ENCODE assay signal across 1 cellular context in genomic region chr9:35834260-35835215, GRCh38.
TF ChIP-seq lines count a peak whose summit lies in the region.

No MANE protein-coding gene starts in this region.

TF ChIP-seq in HepG2, 621 proteins besides CTCF, POLR2A, EP300 and RAD21 (continued from another document and continues in another):
- TF ChIP-seq ZNF512B (CRISPR knock-in tag; IDR thresholded peaks at IDR 0.05; ENCODE audit: borderline replicate concordance) (no peak), ZNF720 (CRISPR knock-in tag; IDR thresholded peaks at IDR 0.05) (no peak), ZNF138 (CRISPR knock-in tag; IDR thresholded peaks at IDR 0.05; ENCODE audit: low read depth) (no peak), ZNF503 (CRISPR knock-in tag; IDR thresholded peaks at IDR 0.05) (no peak), SRSF1 (optimal IDR thresholded peaks at IDR 0.05; ENCODE audit: low read depth, low read length) (no peak), ZSCAN30 (CRISPR knock-in tag; IDR thresholded peaks at IDR 0.05) (no peak), ZNF737 (CRISPR knock-in tag; IDR thresholded peaks at IDR 0.05; ENCODE audit: borderline replicate concordance) (no peak), STAT6 (CRISPR knock-in tag; IDR thresholded peaks at IDR 0.05; ENCODE audit: borderline replicate concordance) (no peak), E2F5 (CRISPR knock-in tag; conservative IDR thresholded peaks at IDR 0.05) (no peak), NFYC (CRISPR knock-in tag; IDR thresholded peaks at IDR 0.05) (no peak), ZNF598 (CRISPR knock-in tag; IDR thresholded peaks at IDR 0.05; ENCODE audit: borderline replicate concordance) (no peak), ZNF121 (CRISPR knock-in tag; IDR thresholded peaks at IDR 0.05) (no peak), ZNF235 (CRISPR knock-in tag; IDR thresholded peaks at IDR 0.05; ENCODE audit: borderline replicate concordance) (no peak), ELF1 (CRISPR knock-in tag; IDR thresholded peaks at IDR 0.05) (peak; percentile 58), FOXP1 (IDR thresholded peaks at IDR 0.05) (no peak), FOXP1 (CRISPR knock-in tag; IDR thresholded peaks at IDR 0.05) (0 out of 2 replicates have a peak, but pooled peaks have one; percentile 15), HMGA1 (CRISPR knock-in tag; conservative IDR thresholded peaks at IDR 0.05) (no peak), ZC3H13 (CRISPR knock-in tag; IDR thresholded peaks at IDR 0.05) (no peak), GPBP1L1 (CRISPR knock-in tag; IDR thresholded peaks at IDR 0.05) (no peak), SMARCC2 (IDR thresholded peaks at IDR 0.05) (no peak), HCFC1 (IDR thresholded peaks at IDR 0.05; ENCODE audit: low read depth, low read length) (no peak), SNAPC4 (CRISPR knock-in tag; IDR thresholded peaks at IDR 0.05) (no peak), ZNF724P (CRISPR knock-in tag; IDR thresholded peaks at IDR 0.05; ENCODE audit: borderline replicate concordance) (no peak), ZNF124 (CRISPR knock-in tag; IDR thresholded peaks at IDR 0.05) (no peak), ZFY (CRISPR knock-in tag; IDR thresholded peaks at IDR 0.05) (no peak), TRAFD1 (CRISPR knock-in tag; IDR thresholded peaks at IDR 0.05; ENCODE audit: borderline replicate concordance) (no peak), ZBTB14 (CRISPR knock-in tag; IDR thresholded peaks at IDR 0.05) (no peak), ZNF782 (CRISPR knock-in tag; IDR thresholded peaks at IDR 0.05; ENCODE audit: borderline replicate concordance) (no peak), CBX1 (IDR thresholded peaks at IDR 0.05; ENCODE audit: low read depth) (no peak), ARHGAP35 (CRISPR knock-in tag; IDR thresholded peaks at IDR 0.05; ENCODE audit: borderline replicate concordance) (no peak), ZMAT5 (CRISPR knock-in tag; IDR thresholded peaks at IDR 0.05; ENCODE audit: borderline replicate concordance, low read depth) (no peak), SMARCE1 (IDR thresholded peaks at IDR 0.05; ENCODE audit: borderline replicate concordance) (no peak), ZNF556 (CRISPR knock-in tag; IDR thresholded peaks at IDR 0.05; ENCODE audit: borderline replicate concordance) (no peak), MBNL3 (CRISPR knock-in tag; conservative IDR thresholded peaks at IDR 0.05) (no peak), ZNF709 (CRISPR knock-in tag; IDR thresholded peaks at IDR 0.05) (no peak), ZNF282 (IDR thresholded peaks at IDR 0.05; ENCODE audit: partially characterized antibody) (no peak), MTF2 (CRISPR knock-in tag; IDR thresholded peaks at IDR 0.05; ENCODE audit: borderline replicate concordance) (no peak), KLF13 (CRISPR knock-in tag; IDR thresholded peaks at IDR 0.05) (no peak), MYC (CRISPR knock-in tag; IDR thresholded peaks at IDR 0.05; ENCODE audit: borderline replicate concordance) (no peak; the same call in 1 of the 2 replicates), NCOR1 (IDR thresholded peaks at IDR 0.05; ENCODE audit: borderline replicate concordance, low read length) (peak; percentile 25; the same call in 1 of the 2 replicates), DRAP1 (CRISPR knock-in tag; IDR thresholded peaks at IDR 0.05) (no peak), SP140L (CRISPR knock-in tag; IDR thresholded peaks at IDR 0.05; ENCODE audit: borderline replicate concordance) (no peak), CREM (IDR thresholded peaks at IDR 0.05) (peak; percentile 17; the same call in 1 of the 2 replicates), CREM (CRISPR knock-in tag; IDR thresholded peaks at IDR 0.05) (no peak), ZNF704 (CRISPR knock-in tag; IDR thresholded peaks at IDR 0.05; ENCODE audit: borderline replicate concordance) (no peak), ZKSCAN1 (IDR thresholded peaks at IDR 0.05; ENCODE audit: low read length) (no peak), SP5 (CRISPR knock-in tag; IDR thresholded peaks at IDR 0.05; ENCODE audit: borderline replicate concordance, low read depth) (no peak)
